18 cellular contexts compared by ENCODE assay signal in the genomic region with DNA sequence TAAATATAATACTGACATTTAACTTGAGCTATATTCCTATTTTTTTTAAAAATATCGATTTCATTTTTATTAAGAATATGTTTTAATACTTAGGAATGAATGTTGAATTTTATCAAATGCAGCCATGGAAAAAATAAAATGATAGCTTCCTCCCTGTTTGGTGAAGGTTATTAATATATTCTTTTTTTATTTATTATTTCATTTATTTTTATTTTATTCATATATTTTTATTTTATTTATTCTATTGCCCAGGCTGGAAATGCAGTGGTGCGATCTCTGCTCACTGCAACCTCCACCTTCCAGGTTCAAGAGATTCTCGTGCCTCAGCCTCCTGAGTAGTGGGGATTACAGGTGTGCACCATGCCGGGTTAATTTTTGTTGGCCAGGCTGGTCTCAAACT.
A peak's percentile ranks its signal among the peaks of the same experiment; 100 is the strongest.
DNase-seq lines count a peak whose midpoint lies in the region; FAIRE-seq and TF ChIP-seq lines count a peak whose summit lies in the region.
"Had no signal": no experiment of that assay in that cellular context is flagged by ENCODE, and none has a peak within 500 bp of the region (broad histone marks: within the 10 kb centered on the region; RNA-seq: fewer than 3 reads in every experiment).

No MANE protein-coding gene starts in this region.

- no TSS peak for BruUV-seq in Calu3 (replicated peaks; lab: Mats Ljungman, UMichigan)
- BruUV-seq in PC-9 (replicated peaks; lab: Mats Ljungman, UMichigan): no TSS peak

- CTCF ChIA-PET in Calu3 (lab: Charles Lee) (interaction anchor here (0.6 to 1.8 kb wide), 3 partner anchors 9 to 352 kb away, joined by 4 to 9 read pairs (median 5); no protein-coding TSS in a partner anchor), PC-9 (lab: Charles Lee) (interaction anchor here (0.6 to 1.1 kb wide), 3 partner anchors 9 to 82 kb away, joined by 3 to 5 read pairs (median 4); no protein-coding TSS in a partner anchor)

- no peaks in the 10 kb centered on the region for H3K9me3 ChIP-seq in PC-9 (ENCODE audit: insufficient read depth, low read depth)
- H3K9me3 ChIP-seq in smooth muscle cell (replicated peaks; ENCODE audit: low read depth): no peaks in the 10 kb centered on the region
- H3K9me3 ChIP-seq: BLaER1, Peyer's patch had no signal

- DNase-seq in Calu3 (no peak), PC-9 (no peak), smooth muscle cell (lab: John Stamatoyannopoulos, UW; ENCODE audit: unreplicated experiment) (no peak), NCI-H2029 treated with DMSO at 0.1 percent for 48 hours (lab: John Stamatoyannopoulos, UW) (no peak), GM19239 (ENCODE audit: insufficient read length, low spot score) (no peak), DMS79 treated with DMSO at 0.1 percent for 48 hours (lab: John Stamatoyannopoulos, UW) (no peak)
- DNase-seq: DMS 273 treated with DMSO at 0.1 percent for 48 hours; KBM-7; NCI-H146; NCI-H2107; NCI-H345; NCI-H69; NK-92 treated with Interleukin-12 subunit alpha and Interleukin-12 subunit beta, amount 100 ng/mL, for 24 hours; Peyer's patch had no signal

- peaks cover 65% of the 10 kb centered on the region for H3K4me1 Mint-ChIP-seq in Calu3 (ENCODE audit: low read depth, unreplicated experiment)

- no peak overlapping the region for H3K9ac ChIP-seq in smooth muscle cell (ENCODE audit: low read depth)
- H3K9ac ChIP-seq: BLaER1 had no signal

- H3K9me2 ChIP-seq in PC-9 (ENCODE audit: insufficient read depth): peaks cover 3% of the 10 kb centered on the region; the same call in 1 of the 2 replicates

- no peaks in the 10 kb centered on the region for H3K27me3 Mint-ChIP-seq in Calu3 (ENCODE audit: unreplicated experiment)

- H3K27me3 ChIP-seq in PC-9 (ENCODE audit: insufficient read depth, low read depth) (no peaks in the 10 kb centered on the region), smooth muscle cell (ENCODE audit: low read depth) (no peaks in the 10 kb centered on the region)
- H3K27me3 ChIP-seq: BLaER1, Peyer's patch had no signal

- H3K4me2 ChIP-seq in PC-9: peak overlapping the region; percentile 70
- H3K4me2 ChIP-seq in smooth muscle cell: no peak overlapping the region
- H3K4me2 ChIP-seq: BLaER1 had no signal

- no peaks in the 10 kb centered on the region for H4K20me1 ChIP-seq in PC-9 (ENCODE audit: insufficient read depth)
- H4K20me1 ChIP-seq in smooth muscle cell (ENCODE audit: low read depth): no peaks in the 10 kb centered on the region
- H4K20me1 ChIP-seq: BLaER1 had no signal

- no peak overlapping the region for H3K4me3 Mint-ChIP-seq in Calu3 (ENCODE audit: low read depth, unreplicated experiment)

- peaks cover 29% of the 10 kb centered on the region for H3K36me3 Mint-ChIP-seq in Calu3 (ENCODE audit: insufficient read depth, unreplicated experiment)

- H3K4me1 ChIP-seq in PC-9 (replicated peaks; ENCODE audit: insufficient read depth) (peaks cover 67% of the 10 kb centered on the region), smooth muscle cell (ENCODE audit: low read depth) (peaks cover 27% of the 10 kb centered on the region)
- H3K4me1 ChIP-seq: BLaER1 had no signal

- 95% methylated on average over 4 of the region's 4 CpGs for WGBS in smooth muscle cell (ENCODE audit: low lambda C conversion rate)

- H3K27ac ChIP-seq in PC-9: peak overlapping the region; percentile 93
- H3K27ac ChIP-seq in smooth muscle cell (ENCODE audit: low read depth): peak overlapping the region; percentile 99
- H3K27ac ChIP-seq: BLaER1 had no signal

- no peak for TF ChIP-seq CTCF in Calu3 (IDR thresholded peaks at IDR 0.05; ENCODE audit: unreplicated experiment)
- TF ChIP-seq CTCF in PC-9 (conservative IDR thresholded peaks at IDR 0.05): no peak
- TF ChIP-seq CTCF in smooth muscle cell (IDR thresholded peaks at IDR 0.05; ENCODE audit: borderline replicate concordance, insufficient read depth, poor library complexity, severe bottlenecking): no peak

- peaks cover 56% of the 10 kb centered on the region for H3F3A ChIP-seq in PC-9 (ENCODE audit: insufficient read depth, low read depth)
- peaks cover 36% of the 10 kb centered on the region for H3F3A ChIP-seq in smooth muscle cell (ENCODE audit: low read depth)

- POLR2A ChIA-PET in PC-9 (lab: Charles Lee; ENCODE audit: unreplicated experiment): interaction anchor here (2.1 kb wide), 1 partner anchor 25 kb away, joined by 10 read pairs; no protein-coding TSS in a partner anchor

- intact Hi-C loops in Calu3 (cut with micrococcal nuclease; ENCODE audit: unreplicated experiment): loop anchor here (5.0 kb wide), 1 partner anchor 121 kb away; no protein-coding TSS in a partner anchor
- intact Hi-C loops in PC-9 (cut with micrococcal nuclease; ENCODE audit: unreplicated experiment): no loop called here

- H3K79me2 ChIP-seq in PC-9 (ENCODE audit: low read depth): peaks cover 11% of the 10 kb centered on the region
- no peaks in the 10 kb centered on the region for H3K79me2 ChIP-seq in smooth muscle cell (ENCODE audit: low read depth)

- H3K9me3 Mint-ChIP-seq in Calu3 (ENCODE audit: low read depth, unreplicated experiment): no peaks in the 10 kb centered on the region

- peak; percentile 51 for FAIRE-seq in endometrium (lab: Jason Lieb, UNC)
- FAIRE-seq in GM19239 (lab: Jason Lieb, UNC): no peak
- FAIRE-seq: GM18507, HTR-8/SVneo had no signal

- H3K36me3 ChIP-seq in PC-9 (ENCODE audit: low read depth) (no peaks in the 10 kb centered on the region), smooth muscle cell (ENCODE audit: low read depth) (no peaks in the 10 kb centered on the region)
- H3K36me3 ChIP-seq: BLaER1, Peyer's patch had no signal

- H3K4me3 ChIP-seq in PC-9 (no peak overlapping the region), smooth muscle cell (no peak overlapping the region)
- H3K4me3 ChIP-seq: BLaER1, Peyer's patch had no signal

- H2AFZ ChIP-seq in PC-9: no peak overlapping the region
- H2AFZ ChIP-seq in smooth muscle cell (ENCODE audit: low read depth): no peak overlapping the region

- peak overlapping the region; percentile 87 for H3K27ac Mint-ChIP-seq in Calu3 (ENCODE audit: unreplicated experiment)
